ENCODE assay signal across 9 cellular contexts in the genomic region with DNA sequence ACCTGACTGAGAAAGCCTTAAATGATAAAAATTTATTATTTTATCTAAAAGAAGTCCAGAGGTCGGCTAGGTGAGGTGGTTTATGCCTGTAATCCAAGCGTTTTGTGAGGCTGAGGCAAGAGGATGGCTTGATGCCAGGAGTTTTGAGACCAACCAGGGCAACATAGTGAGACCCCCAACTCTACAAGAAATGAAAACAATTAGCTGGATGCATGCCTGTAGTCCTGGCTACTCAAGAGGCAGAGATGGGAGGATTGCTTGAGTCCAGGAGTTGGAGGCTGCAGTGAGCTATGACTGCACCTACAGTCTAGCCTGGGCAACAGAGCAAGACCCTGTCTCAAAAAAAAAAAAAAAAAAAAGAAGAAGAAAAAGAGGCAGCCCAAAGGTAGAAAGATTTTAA.
"Had no signal": no experiment of that assay in that cellular context is flagged by ENCODE, and none has a peak within 500 bp of the region (broad histone marks: within the 10 kb centered on the region; RNA-seq: fewer than 3 reads in every experiment).

No MANE protein-coding gene starts in this region.

- H3K4me3 Mint-ChIP-seq: GM23338, H9, HFFc6 had no signal

- H3K4me1 ChIP-seq: HAP-1 had no signal

- H3K9me3 ChIP-seq: HAP-1 had no signal

- H3K4me3 ChIP-seq: GM23248, GM23338, HAP-1 had no signal

- H3K9me3 Mint-ChIP-seq: GM23338, H9, HFFc6 had no signal

- H3K36me3 ChIP-seq: HAP-1 had no signal

- H3K27ac Mint-ChIP-seq: GM23338, H9, HFFc6 had no signal

- H3K27ac ChIP-seq: GM23248 had no signal

- DNase-seq: GM23248, GOT3, H7, H9, HCEC 1CT, HFFc6 had no signal

- ATAC-seq: GM23338, HCT116 had no signal
